In the genomic region with DNA sequence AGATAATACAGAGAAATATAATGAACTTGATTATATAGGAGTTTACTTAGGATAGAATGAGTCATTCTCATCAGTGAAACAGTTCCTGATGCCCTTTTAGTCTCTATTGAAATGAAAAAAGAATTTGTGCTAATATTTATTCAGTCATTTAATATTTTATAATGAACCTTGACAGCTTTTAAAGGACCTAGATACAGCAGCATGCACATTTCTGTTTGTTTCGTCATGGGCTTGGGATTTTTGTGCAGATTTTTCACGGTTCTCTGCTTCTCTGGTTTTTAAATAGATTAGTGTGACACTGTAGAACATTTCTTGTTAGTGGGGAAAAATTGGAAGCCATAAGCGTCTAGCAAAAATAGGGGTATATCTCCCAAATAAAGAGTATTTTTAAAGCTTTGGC, we compare ENCODE assay signal across 18 cellular contexts.
"Had no signal": no experiment of that assay in that cellular context is flagged by ENCODE, and none has a peak within 500 bp of the region (broad histone marks: within the 10 kb centered on the region; RNA-seq: fewer than 3 reads in every experiment).

No MANE protein-coding gene starts in this region.

- FAIRE-seq: islet of Langerhans had no signal

- H3K9me3 ChIP-seq: transverse colon, uterus had no signal

- H3K36me3 ChIP-seq: transverse colon, uterus had no signal

- H3K4me1 ChIP-seq: transverse colon, uterus had no signal

- H3K4me3 Mint-ChIP-seq: activated CD4-positive, alpha-beta T cell treated with anti-CD3 and anti-CD28 coated beads, Interleukin-2, amount 10 ng/mL, durations not matched to agents 7 days and 5 days; activated naive CD4-positive, alpha-beta T cell treated with anti-CD3 and anti-CD28 coated beads for 36 hours; activated T-cell treated with anti-CD3 and anti-CD28 coated beads, Interleukin-2, amount 50 U/mL, for 4 hours; nephron; T-cell had no signal

- DNase-seq: activated CD4-positive, alpha-beta T cell treated with anti-CD3 and anti-CD28 coated beads, Interleukin-2, amount 10 ng/mL, durations not matched to agents 7 days and 5 days; activated CD8-positive, alpha-beta memory T cell treated with anti-CD3 and anti-CD28 coated beads, Interleukin-2, amount 50 U/mL, for 4 hours; activated naive CD4-positive, alpha-beta T cell treated with anti-CD3 and anti-CD28 coated beads for 36 hours; activated T-cell treated with anti-CD3 and anti-CD28 coated beads, Interleukin-2, amount 50 U/mL, for 4 hours; midbrain; nucleus accumbens; posterior cingulate gyrus; stimulated activated CD4-positive, alpha-beta T cell treated with anti-CD3 and anti-CD28 coated beads, Interleukin-12 subunit alpha, Interleukin-12 subunit beta, amount 100 ng/mL, for 4 hours; stimulated activated CD4-positive, alpha-beta T cell treated with anti-CD3 and anti-CD28 coated beads, Interleukin-1b, Interleukin-23, amount 100 ng/mL, for 48 hours; stimulated activated CD8-positive, alpha-beta memory T cell treated with anti-CD3 and anti-CD28 coated beads, Interleukin-4, amount 100 ng/mL, for 48 hours; stimulated activated naive CD4-positive, alpha-beta T cell; T-cell; T-helper 9 cell; transverse colon; uterus had no signal

- H3K36me3 Mint-ChIP-seq: T-cell had no signal

- H3K4me3 ChIP-seq: hepatocyte, transverse colon, uterus had no signal

- ATAC-seq: activated T-cell treated with anti-CD3 and anti-CD28 coated beads, Interleukin-2, amount 50 U/mL, for 4 hours; T-cell had no signal

- H3K27me3 ChIP-seq: hepatocyte, transverse colon, uterus had no signal

- H3K27ac Mint-ChIP-seq: activated CD4-positive, alpha-beta T cell treated with anti-CD3 and anti-CD28 coated beads, Interleukin-2, amount 10 ng/mL, durations not matched to agents 7 days and 5 days; activated naive CD4-positive, alpha-beta T cell treated with anti-CD3 and anti-CD28 coated beads for 36 hours; nephron had no signal
